1 cellular context compared by ENCODE assay signal in genomic region chr6:26198626-26199056, GRCh38.
TF ChIP-seq lines count a peak whose summit lies in the region.

No MANE protein-coding gene starts in this region.

TF ChIP-seq in K562, 482 proteins besides CTCF, POLR2A, EP300 and RAD21 (continued from another document and continues in another):
- no peak for TF ChIP-seq GABPB2 (CRISPR knock-in tag; conservative IDR thresholded peaks at IDR 0.05)
- TF ChIP-seq ZNF224 (CRISPR knock-in tag; IDR thresholded peaks at IDR 0.05): 0 out of 2 replicates have a peak, but pooled peaks have one; percentile 54
- TF ChIP-seq EP400 (IDR thresholded peaks at IDR 0.05): no peak
- 0 out of 2 replicates have a peak, but pooled peaks have one; percentile 6 for TF ChIP-seq RAD51 (IDR thresholded peaks at IDR 0.05; ENCODE audit: borderline replicate concordance, low read depth)
- TF ChIP-seq NELFE (IDR thresholded peaks at IDR 0.05; ENCODE audit: insufficient read depth, insufficient read length): no peak
- TF ChIP-seq ZNF780A (CRISPR knock-in tag; IDR thresholded peaks at IDR 0.05): no peak
- no peak for TF ChIP-seq KDM4B (IDR thresholded peaks at IDR 0.05; ENCODE audit: borderline replicate concordance in 2 of 2, low read depth in 1 of 2)
- TF ChIP-seq ZNF23 (CRISPR knock-in tag; IDR thresholded peaks at IDR 0.05): no peak
- TF ChIP-seq GTF2B (IDR thresholded peaks at IDR 0.05; ENCODE audit: extremely low read depth, insufficient read length): no peak
- TF ChIP-seq E4F1 (CRISPR knock-in tag; IDR thresholded peaks at IDR 0.05; ENCODE audit: borderline replicate concordance): no peak
- TF ChIP-seq STAT5A (IDR thresholded peaks at IDR 0.05; ENCODE audit: borderline replicate concordance, low read length): no peak
- TF ChIP-seq XRCC5 (IDR thresholded peaks at IDR 0.05; ENCODE audit: low read depth, low read length): no peak
- no peak for TF ChIP-seq HOXB6 (CRISPR knock-in tag; IDR thresholded peaks at IDR 0.05; ENCODE audit: borderline replicate concordance)
- TF ChIP-seq KLF10 (CRISPR knock-in tag; IDR thresholded peaks at IDR 0.05): no peak; the same call in 1 of the 2 replicates
- TF ChIP-seq FOXO4 (CRISPR knock-in tag; IDR thresholded peaks at IDR 0.05): no peak
- TF ChIP-seq ARID3A (IDR thresholded peaks at IDR 0.05; ENCODE audit: borderline replicate concordance, low read depth, low read length): peak; percentile 53; the same call in 1 of the 2 replicates
- no peak for TF ChIP-seq ESRRA (IDR thresholded peaks at IDR 0.05; ENCODE audit: borderline replicate concordance, low read depth)
- no peak for TF ChIP-seq XRCC3 (IDR thresholded peaks at IDR 0.05)
- TF ChIP-seq ETV1 (tag; conservative IDR thresholded peaks at IDR 0.05; ENCODE audit: low read depth): no peak
- TF ChIP-seq RNF219 (CRISPR knock-in tag; IDR thresholded peaks at IDR 0.05): no peak
- TF ChIP-seq GATA2 (CRISPR knock-in tag; IDR thresholded peaks at IDR 0.05): no peak
- no peak for TF ChIP-seq CBFB (CRISPR knock-in tag; IDR thresholded peaks at IDR 0.05)
- TF ChIP-seq MIER1 (IDR thresholded peaks at IDR 0.05; ENCODE audit: low read depth): no peak
- TF ChIP-seq SLC30A9 (CRISPR knock-in tag; IDR thresholded peaks at IDR 0.05): no peak
- TF ChIP-seq KDM2B (CRISPR knock-in tag; IDR thresholded peaks at IDR 0.05): no peak
- TF ChIP-seq GATAD2B (IDR thresholded peaks at IDR 0.05; ENCODE audit: borderline replicate concordance): no peak
- no peak for TF ChIP-seq FOXJ3 (CRISPR knock-in tag; IDR thresholded peaks at IDR 0.05)
- no peak for TF ChIP-seq CREM (IDR thresholded peaks at IDR 0.05; ENCODE audit: low read depth)
- TF ChIP-seq, protein P1, sequence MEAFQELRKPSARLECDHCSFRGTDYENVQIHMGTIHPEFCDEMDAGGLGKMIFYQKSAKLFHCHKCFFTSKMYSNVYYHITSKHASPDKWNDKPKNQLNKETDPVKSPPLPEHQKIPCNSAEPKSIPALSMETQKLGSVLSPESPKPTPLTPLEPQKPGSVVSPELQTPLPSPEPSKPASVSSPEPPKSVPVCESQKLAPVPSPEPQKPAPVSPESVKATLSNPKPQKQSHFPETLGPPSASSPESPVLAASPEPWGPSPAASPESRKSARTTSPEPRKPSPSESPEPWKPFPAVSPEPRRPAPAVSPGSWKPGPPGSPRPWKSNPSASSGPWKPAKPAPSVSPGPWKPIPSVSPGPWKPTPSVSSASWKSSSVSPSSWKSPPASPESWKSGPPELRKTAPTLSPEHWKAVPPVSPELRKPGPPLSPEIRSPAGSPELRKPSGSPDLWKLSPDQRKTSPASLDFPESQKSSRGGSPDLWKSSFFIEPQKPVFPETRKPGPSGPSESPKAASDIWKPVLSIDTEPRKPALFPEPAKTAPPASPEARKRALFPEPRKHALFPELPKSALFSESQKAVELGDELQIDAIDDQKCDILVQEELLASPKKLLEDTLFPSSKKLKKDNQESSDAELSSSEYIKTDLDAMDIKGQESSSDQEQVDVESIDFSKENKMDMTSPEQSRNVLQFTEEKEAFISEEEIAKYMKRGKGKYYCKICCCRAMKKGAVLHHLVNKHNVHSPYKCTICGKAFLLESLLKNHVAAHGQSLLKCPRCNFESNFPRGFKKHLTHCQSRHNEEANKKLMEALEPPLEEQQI (IDR thresholded peaks at IDR 0.05): no peak
- no peak for TF ChIP-seq POLR3A (IDR thresholded peaks at IDR 0.05; ENCODE audit: borderline replicate concordance, extremely low read depth, insufficient read depth, insufficient read length)
- TF ChIP-seq PRMT5 (CRISPR knock-in tag; IDR thresholded peaks at IDR 0.05): peak; percentile 74; the same call in 1 of the 2 replicates
- no peak for TF ChIP-seq E2F4 (CRISPR knock-in tag; IDR thresholded peaks at IDR 0.05; ENCODE audit: low read depth)
- TF ChIP-seq MAFK (IDR thresholded peaks at IDR 0.05; ENCODE audit: low read length): no peak
- TF ChIP-seq ID3 (CRISPR knock-in tag; IDR thresholded peaks at IDR 0.05): no peak
- no peak; the same call in 1 of the 2 replicates for TF ChIP-seq ID3 (tag; IDR thresholded peaks at IDR 0.05)
- TF ChIP-seq NFYB (IDR thresholded peaks at IDR 0.05; ENCODE audit: extremely low read depth, insufficient read length): no peak
- no peak for TF ChIP-seq TFAP4 (CRISPR knock-in tag; IDR thresholded peaks at IDR 0.05; ENCODE audit: borderline replicate concordance)
- TF ChIP-seq ZNF740 (CRISPR knock-in tag; IDR thresholded peaks at IDR 0.05): no peak
- no peak for TF ChIP-seq ZNF740 (tag; IDR thresholded peaks at IDR 0.05)
- no peak for TF ChIP-seq HOMEZ (CRISPR knock-in tag; IDR thresholded peaks at IDR 0.05)
- no peak for TF ChIP-seq POLR2G (IDR thresholded peaks at IDR 0.05; ENCODE audit: low read depth, low read length)
- no peak for TF ChIP-seq CREB3 (tag; conservative IDR thresholded peaks at IDR 0.05; ENCODE audit: low read depth)
- no peak for TF ChIP-seq PTTG1 (tag; IDR thresholded peaks at IDR 0.05; ENCODE audit: low read depth)
- no peak for TF ChIP-seq TAF1 (IDR thresholded peaks at IDR 0.05; ENCODE audit: control insufficient read depth, extremely low read depth, insufficient read depth, low read length, severe bottlenecking)
- TF ChIP-seq, protein P2, sequence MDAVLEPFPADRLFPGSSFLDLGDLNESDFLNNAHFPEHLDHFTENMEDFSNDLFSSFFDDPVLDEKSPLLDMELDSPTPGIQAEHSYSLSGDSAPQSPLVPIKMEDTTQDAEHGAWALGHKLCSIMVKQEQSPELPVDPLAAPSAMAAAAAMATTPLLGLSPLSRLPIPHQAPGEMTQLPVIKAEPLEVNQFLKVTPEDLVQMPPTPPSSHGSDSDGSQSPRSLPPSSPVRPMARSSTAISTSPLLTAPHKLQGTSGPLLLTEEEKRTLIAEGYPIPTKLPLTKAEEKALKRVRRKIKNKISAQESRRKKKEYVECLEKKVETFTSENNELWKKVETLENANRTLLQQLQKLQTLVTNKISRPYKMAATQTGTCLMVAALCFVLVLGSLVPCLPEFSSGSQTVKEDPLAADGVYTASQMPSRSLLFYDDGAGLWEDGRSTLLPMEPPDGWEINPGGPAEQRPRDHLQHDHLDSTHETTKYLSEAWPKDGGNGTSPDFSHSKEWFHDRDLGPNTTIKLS (IDR thresholded peaks at IDR 0.05; ENCODE audit: borderline replicate concordance, low read depth): 0 out of 2 replicates have a peak, but pooled peaks have one; percentile 3
